30 cellular contexts compared by ENCODE assay signal in the genomic region with DNA sequence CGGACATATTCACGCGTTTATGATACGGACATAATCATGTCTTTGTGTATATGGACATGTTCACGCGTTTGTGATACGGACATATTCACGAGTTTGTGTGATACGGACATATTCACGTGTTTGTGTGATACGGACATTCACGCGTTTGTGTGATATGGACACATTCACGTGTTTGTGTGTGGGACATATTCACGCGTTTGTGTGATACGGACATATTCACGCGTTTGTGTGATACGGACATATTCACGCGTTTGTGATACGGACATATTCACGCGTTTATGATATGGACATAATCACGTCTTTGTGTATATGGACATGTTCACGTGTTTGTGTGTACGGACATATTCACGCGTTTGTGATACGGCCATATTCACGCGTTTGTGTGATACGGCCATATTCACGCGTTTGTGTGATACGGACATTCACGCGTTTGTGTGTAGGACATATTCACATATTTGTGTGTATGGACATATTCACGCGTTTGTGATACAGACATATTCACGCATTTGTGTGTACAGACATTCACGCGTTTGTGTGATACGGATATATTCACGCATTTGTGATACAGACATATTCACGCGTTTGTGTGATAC. TPM values are rescaled to one million over a fixed set of nuclear protein-coding genes. Genes with fewer than 3 reads are reported as not detected.
"Had no signal": no experiment of that assay in that cellular context is flagged by ENCODE, and none has a peak within 500 bp of the region (broad histone marks: within the 10 kb centered on the region; RNA-seq: fewer than 3 reads in every experiment).

No MANE protein-coding gene starts in this region.

- H3K36me3 ChIP-seq: breast epithelium, pancreas, prostate gland, thyroid gland, upper lobe of right lung had no signal

- DNase-seq: activated CD4-positive, alpha-beta memory T cell treated with anti-CD3 and anti-CD28 coated beads, Interleukin-2, amount 10 ng/mL, durations not matched to agents 7 days and 5 days; activated CD4-positive, alpha-beta T cell treated with anti-CD3 and anti-CD28 coated beads, Interleukin-2, amount 10 ng/mL, durations not matched to agents 7 days and 5 days; activated CD4-positive, CD25-positive, alpha-beta regulatory T cell treated with anti-CD3 and anti-CD28 coated beads, Interleukin-2, amount 50 U/mL, for 72 hours; activated gamma-delta T cell treated with Interleukin-2 at 50 U/mL for 16 hours; activated naive CD4-positive, alpha-beta T cell treated with anti-CD3 and anti-CD28 coated beads, Interleukin-2, amount 50 U/mL, for 16 hours; activated T-cell treated with anti-CD3 and anti-CD28 coated beads, Interleukin-2, amount 50 U/mL, for 4 hours; amygdala; dermis blood vessel endothelial cell; effector CD4-positive, alpha-beta T cell; esophagus squamous epithelium; foreskin melanocyte; left ventricle myocardium inferior; naive B cell; stimulated activated CD4-positive, alpha-beta T cell treated with anti-CD3 and anti-CD28 coated beads, Interleukin-2, amount 100 ng/mL, for 24 hours; stimulated activated naive B cell treated with anti-CD40 and anti-IgM and Interleukin-4, amounts not matched to agents 10 μg/mL and 1 μg/mL and 100 μg/mL, for 72 hours; stomach; SW 1271; T1000; thyroid gland; upper lobe of right lung had no signal

- H3K9me3 ChIP-seq: breast epithelium, esophagus squamous epithelium, left ventricle myocardium inferior, pancreas, prostate gland, stomach, thyroid gland, upper lobe of right lung had no signal

- H3K4me1 Mint-ChIP-seq: activated CD4-positive, alpha-beta memory T cell treated with anti-CD3 and anti-CD28 coated beads, Interleukin-2, amount 10 ng/mL, durations not matched to agents 7 days and 5 days; activated CD4-positive, alpha-beta T cell treated with anti-CD3 and anti-CD28 coated beads, Interleukin-2, amount 10 ng/mL, durations not matched to agents 7 days and 5 days; activated T-helper 17 cell treated with anti-CD3 and anti-CD28 coated beads, Interleukin-2, amount 50 U/mL, for 72 hours; central memory CD8-positive, alpha-beta T cell; naive B cell; stimulated activated naive B cell treated with anti-CD40 and anti-IgM and Interleukin-4, amounts not matched to agents 10 μg/mL and 1 μg/mL and 100 μg/mL, for 72 hours had no signal

- H3K4me3 Mint-ChIP-seq: activated CD4-positive, alpha-beta memory T cell treated with anti-CD3 and anti-CD28 coated beads, Interleukin-2, amount 10 ng/mL, durations not matched to agents 7 days and 5 days; activated CD4-positive, alpha-beta T cell treated with anti-CD3 and anti-CD28 coated beads, Interleukin-2, amount 10 ng/mL, durations not matched to agents 7 days and 5 days; activated T-cell treated with anti-CD3 and anti-CD28 coated beads, Interleukin-2, amount 50 U/mL, for 4 hours; activated T-helper 17 cell treated with anti-CD3 and anti-CD28 coated beads, Interleukin-2, amount 50 U/mL, for 72 hours; central memory CD8-positive, alpha-beta T cell; mesothelial cell of epicardium; naive B cell; stimulated activated naive B cell treated with anti-CD40 and anti-IgM and Interleukin-4, amounts not matched to agents 10 μg/mL and 1 μg/mL and 100 μg/mL, for 72 hours; T-helper 1 cell treated with Interleukin-12 subunit alpha and Interleukin-12 subunit beta and Interleukin-4 antibody, amounts not matched to agents 30 μg/mL and 1 μg/mL, for 36 hours had no signal

- H3K27me3 ChIP-seq: breast epithelium, esophagus squamous epithelium, pancreas, stomach, thyroid gland, upper lobe of right lung had no signal

- H3K9me3 Mint-ChIP-seq: activated CD4-positive, alpha-beta memory T cell treated with anti-CD3 and anti-CD28 coated beads, Interleukin-2, amount 10 ng/mL, durations not matched to agents 7 days and 5 days; activated CD4-positive, alpha-beta T cell treated with anti-CD3 and anti-CD28 coated beads, Interleukin-2, amount 10 ng/mL, durations not matched to agents 7 days and 5 days; activated T-cell treated with anti-CD3 and anti-CD28 coated beads, Interleukin-2, amount 50 U/mL, for 4 hours; activated T-helper 17 cell treated with anti-CD3 and anti-CD28 coated beads, Interleukin-2, amount 50 U/mL, for 72 hours; central memory CD8-positive, alpha-beta T cell; mesothelial cell of epicardium; naive B cell; stimulated activated naive B cell treated with anti-CD40 and anti-IgM and Interleukin-4, amounts not matched to agents 10 μg/mL and 1 μg/mL and 100 μg/mL, for 72 hours; T-helper 1 cell treated with Interleukin-12 subunit alpha and Interleukin-12 subunit beta and Interleukin-4 antibody, amounts not matched to agents 30 μg/mL and 1 μg/mL, for 36 hours had no signal

- FAIRE-seq: pancreas had no signal

- H3K27ac Mint-ChIP-seq: activated CD4-positive, alpha-beta memory T cell treated with anti-CD3 and anti-CD28 coated beads, Interleukin-2, amount 10 ng/mL, durations not matched to agents 7 days and 5 days; activated CD4-positive, alpha-beta T cell treated with anti-CD3 and anti-CD28 coated beads, Interleukin-2, amount 10 ng/mL, durations not matched to agents 7 days and 5 days; activated T-helper 17 cell treated with anti-CD3 and anti-CD28 coated beads, Interleukin-2, amount 50 U/mL, for 72 hours; mesothelial cell of epicardium; naive B cell; stimulated activated naive B cell treated with anti-CD40 and anti-IgM and Interleukin-4, amounts not matched to agents 10 μg/mL and 1 μg/mL and 100 μg/mL, for 72 hours; T-helper 1 cell treated with Interleukin-12 subunit alpha and Interleukin-12 subunit beta and Interleukin-4 antibody, amounts not matched to agents 30 μg/mL and 1 μg/mL, for 36 hours had no signal

- H3K36me3 Mint-ChIP-seq: naive B cell had no signal

- H3K27me3 Mint-ChIP-seq: activated CD4-positive, alpha-beta memory T cell treated with anti-CD3 and anti-CD28 coated beads, Interleukin-2, amount 10 ng/mL, durations not matched to agents 7 days and 5 days; activated CD4-positive, alpha-beta T cell treated with anti-CD3 and anti-CD28 coated beads, Interleukin-2, amount 10 ng/mL, durations not matched to agents 7 days and 5 days; activated T-helper 17 cell treated with anti-CD3 and anti-CD28 coated beads, Interleukin-2, amount 50 U/mL, for 72 hours; central memory CD8-positive, alpha-beta T cell; naive B cell; stimulated activated naive B cell treated with anti-CD40 and anti-IgM and Interleukin-4, amounts not matched to agents 10 μg/mL and 1 μg/mL and 100 μg/mL, for 72 hours had no signal

- ATAC-seq: activated T-cell treated with anti-CD3 and anti-CD28 coated beads, Interleukin-2, amount 50 U/mL, for 4 hours; activated T-helper 17 cell treated with anti-CD3 and anti-CD28 coated beads, Interleukin-2, amount 50 U/mL, for 72 hours; pancreas; stimulated activated naive B cell treated with anti-CD40 and anti-IgM and Interleukin-4, amounts not matched to agents 10 μg/mL and 1 μg/mL and 100 μg/mL, for 72 hours; upper lobe of right lung had no signal

- H3K4me2 ChIP-seq: smooth muscle cell had no signal

- H3K4me3 ChIP-seq: breast epithelium, esophagus squamous epithelium, left ventricle myocardium inferior, pancreas, prostate gland, smooth muscle cell, stomach, thyroid gland, upper lobe of right lung had no signal

- H3K27ac ChIP-seq: breast epithelium, epithelial cell of prostate, esophagus squamous epithelium, left ventricle myocardium inferior, pancreas, prostate gland, stomach, thyroid gland, upper lobe of right lung had no signal

RNA-seq across cellular contexts. Expression of a gene that starts 33.2 kb away (rescaled TPM):
- polyA plus RNA-seq: neural cell had no signal
